ENCODE assay signal across 33 cellular contexts in genomic region chr6:142412241-142412640, GRCh38.
A peak's percentile ranks its signal among the peaks of the same experiment; 100 is the strongest.
DNase-seq lines count a peak whose midpoint lies in the region; ATAC-seq and TF ChIP-seq lines count a peak whose summit lies in the region.
"Had no signal": no experiment of that assay in that cellular context is flagged by ENCODE, and none has a peak within 500 bp of the region (broad histone marks: within the 10 kb centered on the region; RNA-seq: fewer than 3 reads in every experiment).

No MANE protein-coding gene starts in this region.

- H2AK5ac ChIP-seq in mesendoderm (ENCODE audit: low read length) = no peak overlapping the region

- H3K9me3 ChIP-seq in SK-N-SH (no peaks in the 10 kb centered on the region), psoas muscle (no peaks in the 10 kb centered on the region)
- H3K9me3 ChIP-seq: body of pancreas, esophagus muscularis mucosa, heart left ventricle, left ventricle myocardium inferior, prostate gland, upper lobe of right lung had no signal

- TF ChIP-seq CTCF in HFFc6 (IDR thresholded peaks at IDR 0.05) (no peak), SK-N-SH (IDR thresholded peaks at IDR 0.05) (no peak), psoas muscle (IDR thresholded peaks at IDR 0.05) (no peak)

- H2BK5ac ChIP-seq in mesendoderm (ENCODE audit: low read length) = no peak overlapping the region

- H3K36me3 Mint-ChIP-seq in HFFc6 (ENCODE audit: low read depth) = peaks cover 43% of the 10 kb centered on the region
- H3K36me3 Mint-ChIP-seq: CD4-positive, alpha-beta memory T cell; mesothelial cell of epicardium; naive B cell; stimulated activated naive B cell treated with anti-CD40 and anti-IgM and Interleukin-4, amounts not matched to agents 10 μg/mL and 1 μg/mL and 100 μg/mL, for 72 hours had no signal

- H3K36me3 ChIP-seq in SK-N-SH (replicated peaks in 1 of 2; ENCODE audit: control insufficient read depth in 1 of 2, insufficient read depth in 2 of 2, low read length in 1 of 2) (peaks cover 43 to 53% of the 10 kb centered on the region in 2 experiments), mesendoderm (ENCODE audit: control insufficient read depth, insufficient read depth, low read length) (no peaks in the 10 kb centered on the region), psoas muscle (ENCODE audit: insufficient read depth in 1 of 2, low read depth in 1 of 2) (no peaks in the 10 kb centered on the region)
- H3K36me3 ChIP-seq: esophagus muscularis mucosa, heart left ventricle, left ventricle myocardium inferior, prostate gland, upper lobe of right lung had no signal

- H4K20me1 ChIP-seq in SK-N-SH (ENCODE audit: insufficient read depth) = no peaks in the 10 kb centered on the region

- peak; percentile 31 for DNase-seq in A172 (ENCODE audit: low spot score)
- no peak for DNase-seq in HFFc6
- DNase-seq in SK-N-SH = no peak
- DNase-seq in mesendoderm = peak; percentile 12
- no peak for DNase-seq in GOT3 (lab: John Stamatoyannopoulos, UW)
- DNase-seq in psoas muscle = no peak
- no peak for DNase-seq in SKM-1 treated with dmso at 0.1 percent for 144 hours (lab: John Stamatoyannopoulos, UW; ENCODE audit: unreplicated experiment)
- DNase-seq: ACHN; activated CD4-positive, alpha-beta memory T cell treated with anti-CD3 and anti-CD28 coated beads, Interleukin-2, amount 10 ng/mL, durations not matched to agents 7 days and 5 days; activated CD8-positive, alpha-beta memory T cell treated with anti-CD3 and anti-CD28 coated beads, Interleukin-2, amount 50 U/mL, for 4 hours; activated naive CD4-positive, alpha-beta T cell treated with Interleukin-2 at 50 U/mL for 16 hours; body of pancreas; CD4-positive, alpha-beta memory T cell; foreskin keratinocyte; H7; heart left ventricle; islet precursor cell; Karpas-422; left ventricle myocardium inferior; naive B cell; NCI-H2107; NCI-H446; NCI-H82; stimulated activated naive B cell treated with anti-CD40 and anti-IgM and Interleukin-4, amounts not matched to agents 10 μg/mL and 1 μg/mL and 100 μg/mL, for 72 hours; substantia nigra; upper lobe of right lung had no signal

- 41% methylated on average over 2 of the region's 2 CpGs for WGBS in SK-N-SH (ENCODE audit: low lambda C conversion rate)
- WGBS in mesendoderm (ENCODE audit: extremely low coverage, insufficient coverage, low lambda C conversion rate) = no CpG with 5 or more reads among the region's 2 CpGs
- 24 to 34% (median 32%) methylated on average over 2 of the region's 2 CpGs for WGBS in psoas muscle, 3 donors

- H3K9me3 Mint-ChIP-seq in HFFc6 = no peaks in the 10 kb centered on the region
- H3K9me3 Mint-ChIP-seq: activated CD4-positive, alpha-beta memory T cell treated with anti-CD3 and anti-CD28 coated beads, Interleukin-2, amount 10 ng/mL, durations not matched to agents 7 days and 5 days; CD4-positive, alpha-beta memory T cell; central memory CD8-positive, alpha-beta T cell; mesothelial cell of epicardium; naive B cell; stimulated activated naive B cell treated with anti-CD40 and anti-IgM and Interleukin-4, amounts not matched to agents 10 μg/mL and 1 μg/mL and 100 μg/mL, for 72 hours; T-helper 2 cell treated with Interferon-gamma antibody and Interleukin-4, amounts not matched to agents 5 μg/mL and 100 μg/mL, for 36 hours had no signal

- H3K9ac ChIP-seq in SK-N-SH = peak overlapping the region; percentile 64; the same call in 1 of the 2 replicates
- no peak overlapping the region for H3K9ac ChIP-seq in mesendoderm (ENCODE audit: low read length)

- no peak overlapping the region for H3K56ac ChIP-seq in mesendoderm (ENCODE audit: low read length)

- H3K4me1 ChIP-seq in SK-N-SH (ENCODE audit: control insufficient read depth in 1 of 2, insufficient read depth in 2 of 2, low read depth in 1 of 2, low read length in 1 of 2) (peaks cover 0 to 29% of the 10 kb centered on the region in 2 experiments; a peak in 3 of 4 replicates), mesendoderm (ENCODE audit: control insufficient read depth, low read depth, low read length) (no peaks in the 10 kb centered on the region), psoas muscle (no peaks in the 10 kb centered on the region)
- H3K4me1 ChIP-seq: body of pancreas, heart left ventricle, left ventricle myocardium inferior, prostate gland, upper lobe of right lung had no signal

- no peak overlapping the region for H4K8ac ChIP-seq in mesendoderm (ENCODE audit: low read depth, low read length)

- no peak for ATAC-seq in psoas muscle
- no peak for ATAC-seq in GM18873 (IDR thresholded peaks at IDR 0.05; ENCODE audit: low FRiP score, unreplicated experiment)
- ATAC-seq: body of pancreas; foreskin keratinocyte; heart left ventricle; stimulated activated naive B cell treated with anti-CD40 and anti-IgM and Interleukin-4, amounts not matched to agents 10 μg/mL and 1 μg/mL and 100 μg/mL, for 72 hours; upper lobe of right lung had no signal

- H3K79me1 ChIP-seq in mesendoderm (ENCODE audit: low read length) = no peaks in the 10 kb centered on the region

- CTCF ChIA-PET in SK-N-SH (lab: Yijun Ruan, JAX) = interaction anchor here (1.1 kb wide), 1 partner anchor 9 kb away, joined by 3 read pairs; no protein-coding TSS in a partner anchor

- H2AFZ ChIP-seq in SK-N-SH (ENCODE audit: low read depth) = no peak overlapping the region

- H3K27me3 ChIP-seq in SK-N-SH (ENCODE audit: insufficient read depth) (no peaks in the 10 kb centered on the region), mesendoderm (ENCODE audit: insufficient read depth, low read length, poor library complexity) (no peaks in the 10 kb centered on the region), psoas muscle (ENCODE audit: insufficient read depth in 3 of 3, low read length in 2 of 3) (no peaks in the 10 kb centered on the region)
- H3K27me3 ChIP-seq: body of pancreas, esophagus muscularis mucosa, foreskin keratinocyte, heart left ventricle, upper lobe of right lung had no signal

- no peak overlapping the region for H2BK15ac ChIP-seq in mesendoderm (replicated peaks; ENCODE audit: low read depth)

- H3K23ac ChIP-seq in mesendoderm (ENCODE audit: low read length) = no peak overlapping the region

- TF ChIP-seq EP300 in SK-N-SH (IDR thresholded peaks at IDR 0.05; ENCODE audit: borderline replicate concordance in 1 of 2, low read depth in 1 of 2, low read length in 1 of 2) = no peak

- peak overlapping the region; percentile 48 for H3K27ac Mint-ChIP-seq in HFFc6
- H3K27ac Mint-ChIP-seq: activated CD4-positive, alpha-beta memory T cell treated with anti-CD3 and anti-CD28 coated beads, Interleukin-2, amount 10 ng/mL, durations not matched to agents 7 days and 5 days; B cell; CD4-positive, alpha-beta memory T cell; mesothelial cell of epicardium; naive B cell; stimulated activated naive B cell treated with anti-CD40 and anti-IgM and Interleukin-4, amounts not matched to agents 10 μg/mL and 1 μg/mL and 100 μg/mL, for 72 hours; T-helper 2 cell treated with Interferon-gamma antibody and Interleukin-4, amounts not matched to agents 5 μg/mL and 100 μg/mL, for 36 hours had no signal

- peaks cover 70% of the 10 kb centered on the region for H3F3A ChIP-seq in SK-N-SH (replicated peaks; ENCODE audit: insufficient read depth)

- no peaks in the 10 kb centered on the region for H3K9me2 ChIP-seq in SK-N-SH

- no peak overlapping the region for H2BK120ac ChIP-seq in mesendoderm (ENCODE audit: low read depth, low read length)

- no peak overlapping the region for H4K5ac ChIP-seq in mesendoderm (ENCODE audit: low read length)

- H3K4me2 ChIP-seq in SK-N-SH = peak overlapping the region; percentile 51; the same call in 1 of the 2 replicates
- no peak overlapping the region for H3K4me2 ChIP-seq in mesendoderm (ENCODE audit: low read length)

- no peak for TF ChIP-seq RAD21 in SK-N-SH (IDR thresholded peaks at IDR 0.05; ENCODE audit: low read length)

- H3K4me3 Mint-ChIP-seq in HFFc6 = peak overlapping the region; percentile 11; the same call in 1 of the 2 replicates
- H3K4me3 Mint-ChIP-seq: activated CD4-positive, alpha-beta memory T cell treated with anti-CD3 and anti-CD28 coated beads, Interleukin-2, amount 10 ng/mL, durations not matched to agents 7 days and 5 days; B cell; CD4-positive, alpha-beta memory T cell; central memory CD8-positive, alpha-beta T cell; mesothelial cell of epicardium; naive B cell; stimulated activated naive B cell treated with anti-CD40 and anti-IgM and Interleukin-4, amounts not matched to agents 10 μg/mL and 1 μg/mL and 100 μg/mL, for 72 hours; T-helper 2 cell treated with Interferon-gamma antibody and Interleukin-4, amounts not matched to agents 5 μg/mL and 100 μg/mL, for 36 hours had no signal

- POLR2A ChIA-PET in SK-N-SH (lab: Yijun Ruan, JAX) = no interaction called here

- intact Hi-C loops in psoas muscle (cut with DNase I) = no loop called here

- H3K27ac ChIP-seq in SK-N-SH (ENCODE audit: low read depth in 2 of 2, low read length in 1 of 2) = peak overlapping the region; percentile 71 to 98; a peak in 3 of 4 replicates
- no peak overlapping the region for H3K27ac ChIP-seq in mesendoderm (ENCODE audit: low read depth, low read length)
- no peak overlapping the region for H3K27ac ChIP-seq in psoas muscle
- H3K27ac ChIP-seq: body of pancreas, esophagus muscularis mucosa, heart left ventricle, left ventricle myocardium inferior, prostate gland, upper lobe of right lung had no signal

- H3K4me3 ChIP-seq in SK-N-SH (ENCODE audit: low read depth in 2 of 2, low read length in 1 of 2) (no peak overlapping the region), mesendoderm (ENCODE audit: low read length) (no peak overlapping the region), psoas muscle (no peak overlapping the region)
- H3K4me3 ChIP-seq: body of pancreas, esophagus muscularis mucosa, heart left ventricle, left ventricle myocardium inferior, prostate gland, upper lobe of right lung had no signal

- H3K18ac ChIP-seq in mesendoderm (ENCODE audit: low read length) = no peak overlapping the region

- peaks cover 93% of the 10 kb centered on the region for H3K4me1 Mint-ChIP-seq in HFFc6 (ENCODE audit: low read depth)
- H3K4me1 Mint-ChIP-seq: B cell; central memory CD8-positive, alpha-beta T cell; mesothelial cell of epicardium; naive B cell; stimulated activated naive B cell treated with anti-CD40 and anti-IgM and Interleukin-4, amounts not matched to agents 10 μg/mL and 1 μg/mL and 100 μg/mL, for 72 hours had no signal

- H3K4ac ChIP-seq in mesendoderm (ENCODE audit: low read depth, low read length) = no peak overlapping the region

- H3K27me3 Mint-ChIP-seq in HFFc6 (ENCODE audit: insufficient read depth) = no peaks in the 10 kb centered on the region; the same call in 1 of the 2 replicates
- H3K27me3 Mint-ChIP-seq: naive B cell; stimulated activated naive B cell treated with anti-CD40 and anti-IgM and Interleukin-4, amounts not matched to agents 10 μg/mL and 1 μg/mL and 100 μg/mL, for 72 hours had no signal

- H3K79me2 ChIP-seq in SK-N-SH (ENCODE audit: insufficient read depth) = peaks cover 10% of the 10 kb centered on the region
- H3K79me2 ChIP-seq in mesendoderm (ENCODE audit: control insufficient read depth, insufficient read depth, low read length) = no peaks in the 10 kb centered on the region

TF ChIP-seq in SK-N-SH, 30 proteins besides CTCF, POLR2A, EP300 and RAD21 (continues in another document):
- TF ChIP-seq NFIC (IDR thresholded peaks at IDR 0.05; ENCODE audit: borderline replicate concordance) (no peak), MEF2A (IDR thresholded peaks at IDR 0.05; ENCODE audit: borderline replicate concordance, low read depth) (no peak), FOSL2 (IDR thresholded peaks at IDR 0.05; ENCODE audit: borderline replicate concordance, low read depth) (no peak), NRF1 (IDR thresholded peaks at IDR 0.05; ENCODE audit: low read depth, low read length) (no peak)

Comparison
In these comparisons a context has a peak if more than half of its experiments do, and no peak if none do; other contexts are left out.
1. DNase-seq: peak in A172 (single experiment) and mesendoderm (single experiment); none in HFFc6 (single experiment), SK-N-SH (single experiment), GOT3 (single experiment), psoas muscle (0 of 2) and SKM-1 treated with dmso at 0.1 percent for 144 hours (single experiment).
2. H3K27ac ChIP-seq: peak in SK-N-SH (2 of 2); none in mesendoderm (single experiment) and psoas muscle (single experiment).